ENCODE assay signal across 7 cellular contexts in genomic region chr2:26184555-26185303, GRCh38. TPM values are rescaled to one million over a fixed set of nuclear protein-coding genes. Genes with fewer than 3 reads are reported as not detected.
DNase-seq lines count a peak whose midpoint lies in the region; ATAC-seq and TF ChIP-seq lines count a peak whose summit lies in the region.

No MANE protein-coding gene starts in this region.

- peak; percentile 81 for ATAC-seq in GM18868 (IDR thresholded peaks at IDR 0.05; ENCODE audit: unreplicated experiment)
- peak; percentile 78 for ATAC-seq in HG03139 (IDR thresholded peaks at IDR 0.05; ENCODE audit: unreplicated experiment)

- intact Hi-C loops in adrenal gland (cut with DNase I): no loop called here

- 2 to 13% (median 3%) methylated on average over 6 to 114 of the region's 114 CpGs for WGBS in adrenal gland, 4 donors
- WGBS in smooth muscle cell (ENCODE audit: low lambda C conversion rate): 2% methylated on average over 103 of the region's 114 CpGs

- no peak for TF ChIP-seq POLR2A in adrenal gland (IDR thresholded peaks at IDR 0.05)

- no peaks in the 10 kb centered on the region for H3K79me2 ChIP-seq in smooth muscle cell (ENCODE audit: low read depth)

- H3F3A ChIP-seq in smooth muscle cell (ENCODE audit: low read depth): no peaks in the 10 kb centered on the region

- peak overlapping the region; percentile 95 for H3K4me2 ChIP-seq in smooth muscle cell

- no peaks in the 10 kb centered on the region for H3K4me1 ChIP-seq in adrenal gland (replicated peaks in 1 of 2)
- H3K4me1 ChIP-seq in smooth muscle cell (ENCODE audit: low read depth): no peaks in the 10 kb centered on the region

- H4K20me1 ChIP-seq in smooth muscle cell (ENCODE audit: low read depth): no peaks in the 10 kb centered on the region

- H3K9me3 ChIP-seq in adrenal gland (replicated peaks in 1 of 3) (no peaks in the 10 kb centered on the region), smooth muscle cell (replicated peaks; ENCODE audit: low read depth) (no peaks in the 10 kb centered on the region)

- DNase-seq in SKM-1 treated with dmso at 0.1 percent for 144 hours (lab: John Stamatoyannopoulos, UW; ENCODE audit: unreplicated experiment): peak; percentile 84
- peak; percentile 76 to 88 (median 79) for DNase-seq in adrenal gland
- DNase-seq in smooth muscle cell (lab: John Stamatoyannopoulos, UW; ENCODE audit: unreplicated experiment): peak; percentile 59
- DNase-seq in NK-92 treated with Interleukin-12 subunit alpha and Interleukin-12 subunit beta, amount 100 ng/mL, for 24 hours (lab: John Stamatoyannopoulos, UW): no peak

- peak overlapping the region; percentile 96 for H2AFZ ChIP-seq in smooth muscle cell (ENCODE audit: low read depth)

- H3K36me3 ChIP-seq in adrenal gland (replicated peaks in 1 of 2) (no peaks in the 10 kb centered on the region), smooth muscle cell (ENCODE audit: low read depth) (no peaks in the 10 kb centered on the region)

- peak overlapping the region; percentile 72 for H3K9ac ChIP-seq in smooth muscle cell (ENCODE audit: low read depth)

- H3K27me3 ChIP-seq in adrenal gland (no peaks in the 10 kb centered on the region), smooth muscle cell (ENCODE audit: low read depth) (no peaks in the 10 kb centered on the region)

- H3K27ac ChIP-seq in adrenal gland: peak overlapping the region in 2 of 5 donors; percentile 41 to 76
- H3K27ac ChIP-seq in smooth muscle cell (ENCODE audit: low read depth): no peak overlapping the region

- peak in 5 of 6 experiments; percentile 8 to 81 (median 53) for TF ChIP-seq CTCF in adrenal gland (IDR thresholded peaks at IDR 0.05)
- peak; percentile 68 for TF ChIP-seq CTCF in smooth muscle cell (IDR thresholded peaks at IDR 0.05; ENCODE audit: borderline replicate concordance, insufficient read depth, poor library complexity, severe bottlenecking)

- H3K4me3 ChIP-seq in adrenal gland (peak overlapping the region in 3 of 4 donors; percentile 45 to 82 (median 68)), iPS-11a (ENCODE audit: low read depth, low read length) (peak overlapping the region; percentile 47), smooth muscle cell (peak overlapping the region; percentile 71)

RNA-seq across cellular contexts. Expression of gene GAREM2, which starts 11.8 kb away (rescaled TPM):
- total RNA-seq in adrenal gland (1 to 10 TPM in 7 of 8 donors, not detected in 1; 1.1 to 2.5 (median 1.7) TPM), smooth muscle cell (2.6 and 2.9 TPM in 2 replicates)
- polyA plus RNA-seq in adrenal gland (1 to 10 TPM in 1 of 3 donors, under 1 TPM in 2; 0.57 to 1.0 (median 0.77) TPM), smooth muscle cell (12.2 and 16.2 TPM in 2 replicates)

RNA-seq across cellular contexts. Expression of gene HADHA, which starts 59.7 kb away (rescaled TPM):
- total RNA-seq in adrenal gland: 100 to 1,000 TPM; 154 to 252 (median 210) TPM
- 100 to 1,000 TPM in 1 of 3 donors, 10 to 100 TPM in 2; 43.8 to 309 (median 57.5) TPM for polyA plus RNA-seq in adrenal gland
- 96.9 and 104 TPM in 2 replicates for total RNA-seq in smooth muscle cell
- polyA plus RNA-seq in smooth muscle cell: 90.1 and 111 TPM in 2 replicates
